ENCODE assay signal across 8 cellular contexts in the genomic region with DNA sequence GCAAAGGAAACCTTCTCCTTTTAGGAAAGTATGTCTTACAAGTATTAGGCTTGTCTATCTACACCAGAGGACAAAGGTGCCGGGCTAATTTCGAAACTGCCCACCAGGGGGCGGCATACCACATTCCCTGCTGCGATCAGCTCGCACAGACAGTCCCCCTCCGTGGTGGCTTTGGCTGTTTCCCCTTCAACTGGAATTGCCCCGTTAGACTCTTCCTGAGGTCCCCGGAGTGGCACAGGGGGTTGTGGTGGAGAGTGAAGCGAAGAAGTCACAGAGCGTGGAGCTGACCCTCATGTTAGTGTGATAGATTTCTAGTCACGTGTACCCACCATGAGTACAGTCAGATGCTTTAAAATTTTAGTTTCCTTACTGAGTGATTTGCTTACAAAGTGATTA. TPM values are rescaled to one million over a fixed set of nuclear protein-coding genes. Genes with fewer than 3 reads are reported as not detected.
DNase-seq lines count a peak whose midpoint lies in the region; ATAC-seq, FAIRE-seq and TF ChIP-seq lines count a peak whose summit lies in the region.

No MANE protein-coding gene starts in this region.

- H3K27ac Mint-ChIP-seq in activated B cell treated with CpG ODN at 0.5 μM for 24 hours, result peak overlapping the region; percentile 94

- H4K20me1 ChIP-seq in keratinocyte (ENCODE audit: control insufficient read depth, extremely low read depth, insufficient read depth, low read length), result no peaks in the 10 kb centered on the region

- peaks cover 60% of the 10 kb centered on the region for H3K4me1 Mint-ChIP-seq in activated B cell treated with CpG ODN at 0.5 μM for 24 hours

- H3K9me1 ChIP-seq in keratinocyte (ENCODE audit: control insufficient read depth, extremely low read depth, insufficient read depth, low read length), result no peaks in the 10 kb centered on the region

- DNase-seq in AG04450 (ENCODE audit: low read depth, low spot score) (peak; percentile 44), NCI-H2171 treated with DMSO at 0.1 percent for 48 hours (lab: John Stamatoyannopoulos, UW) (peak; percentile 56), activated B cell treated with CpG ODN at 0.5 μM for 24 hours (peak; percentile 86), caudate nucleus (lab: John Stamatoyannopoulos, UW) (peak in 60 of 61 donors; percentile 8 to 94 (median 68)), keratinocyte (ENCODE audit: low read depth, low spot score) (no peak)
- DNase-seq in stimulated activated CD4-positive, alpha-beta T cell treated with anti-CD3 and anti-CD28 coated beads, Interleukin-15, amount 100 ng/mL, for 24 hours, result peak; percentile 92

- H3K36me3 ChIP-seq in keratinocyte (ENCODE audit: control insufficient read depth in 2 of 2, extremely low read depth in 1 of 2, insufficient read depth in 2 of 2, low read length in 2 of 2), result no peaks in the 10 kb centered on the region

- POLR2A ChIA-PET in AG04450 (lab: Yijun Ruan, JAX) (interaction anchor here (0.6 to 1.9 kb wide), 2 partner anchors 18 to 28 kb away, joined by 4 to 6 read pairs; a partner anchor contains a TSS), activated B cell treated with CpG ODN at 0.5 μM for 24 hours (lab: Charles Lee) (interaction anchor here (0.5 to 7.7 kb wide), 15 partner anchors 15 to 404 kb away, joined by 3 to 154 read pairs (median 6); a partner anchor contains a TSS)

- peak overlapping the region; percentile 67 for H3K9ac ChIP-seq in keratinocyte (ENCODE audit: control insufficient read depth, extremely low read depth, insufficient read depth, low read length)

- TF ChIP-seq CTCF in AG04450 (IDR thresholded peaks at IDR 0.05; ENCODE audit: low read depth, low read length) (peak; percentile 95), activated B cell treated with CpG ODN at 0.5 μM for 24 hours (IDR thresholded peaks at IDR 0.05) (peak; percentile 81), keratinocyte (optimal IDR thresholded peaks at IDR 0.05 in 1 of 3, IDR thresholded peaks at IDR 0.05 in 1 of 3, conservative IDR thresholded peaks at IDR 0.05 in 1 of 3; ENCODE audit: extremely low read depth in 1 of 3, insufficient read depth in 2 of 3, low read length in 3 of 3) (peak; percentile 90 to 95 (median 94))

- intact Hi-C loops in activated B cell treated with CpG ODN at 0.5 μM for 24 hours (cut with micrococcal nuclease), result loop anchor here (1.0 to 10.0 kb wide), 10 partner anchors 11 to 1108 kb away; a partner anchor contains a TSS

- ATAC-seq in GM18868 (IDR thresholded peaks at IDR 0.05; ENCODE audit: unreplicated experiment) (peak; percentile 51), HG03103 (IDR thresholded peaks at IDR 0.05; ENCODE audit: low read depth, unreplicated experiment) (peak; percentile 51), activated B cell treated with CpG ODN at 0.5 μM for 24 hours (ENCODE audit: low read depth) (peak; percentile 77)

- H3K4me1 ChIP-seq in keratinocyte (ENCODE audit: control insufficient read depth, extremely low read depth, insufficient read depth, low read length), result peaks cover 9% of the 10 kb centered on the region

- CTCF ChIA-PET in AG04450 (lab: Charles Lee) (interaction anchor here (0.6 to 4.7 kb wide), 33 partner anchors 9 to 1396 kb away, joined by 3 to 113 read pairs (median 5); a partner anchor contains a TSS), activated B cell treated with CpG ODN at 0.5 μM for 24 hours (lab: Charles Lee) (interaction anchor here (0.5 to 6.6 kb wide), 24 partner anchors 10 to 1097 kb away, joined by 3 to 132 read pairs (median 8); a partner anchor contains a TSS)

- H3K79me2 ChIP-seq in keratinocyte (ENCODE audit: control insufficient read depth, insufficient read depth, low read length), result no peaks in the 10 kb centered on the region

- H3K9me3 Mint-ChIP-seq in activated B cell treated with CpG ODN at 0.5 μM for 24 hours, result no peaks in the 10 kb centered on the region

- peak overlapping the region; percentile 96 for H3K4me2 ChIP-seq in keratinocyte (ENCODE audit: control insufficient read depth, extremely low read depth, insufficient read depth, low read depth, low read length)

- dilution Hi-C loops in keratinocyte (cut with MboI; ENCODE audit: extremely low pct_ligation_motif_present, low sequenced_read_pairs), result no loop called here

- H3K36me3 Mint-ChIP-seq in activated B cell treated with CpG ODN at 0.5 μM for 24 hours (ENCODE audit: low read depth), result no peaks in the 10 kb centered on the region

- H3K4me3 Mint-ChIP-seq in activated B cell treated with CpG ODN at 0.5 μM for 24 hours, result peak overlapping the region; percentile 87

- H3K27me3 ChIP-seq in AG04450 (ENCODE audit: control insufficient read depth, insufficient read depth, low read length), result peaks cover 7% of the 10 kb centered on the region
- H3K27me3 ChIP-seq in keratinocyte (ENCODE audit: control insufficient read depth, extremely low read depth, insufficient read depth, low read length), result no peaks in the 10 kb centered on the region

- H3K27ac ChIP-seq in AG04450 (ENCODE audit: low read depth, low read length), result no peak overlapping the region
- no peak overlapping the region for H3K27ac ChIP-seq in caudate nucleus (ENCODE audit: low read depth, low read length)
- H3K27ac ChIP-seq in keratinocyte (ENCODE audit: control insufficient read depth, insufficient read depth, low read length), result no peak overlapping the region

- no peaks in the 10 kb centered on the region for H3K27me3 Mint-ChIP-seq in activated B cell treated with CpG ODN at 0.5 μM for 24 hours

- peak overlapping the region; percentile 60 for H3K4me3 ChIP-seq in AG04450 (ENCODE audit: low read depth, low read length)
- peak overlapping the region; percentile 26 to 68 (median 59) for H3K4me3 ChIP-seq in keratinocyte (ENCODE audit: control insufficient read depth in 2 of 3, extremely low read depth in 1 of 3, insufficient read depth in 2 of 3, low read depth in 1 of 3, low read length in 3 of 3)

- peak overlapping the region; percentile 96 for H2AFZ ChIP-seq in keratinocyte (ENCODE audit: control insufficient read depth, low read length)

- peak; percentile 86 for FAIRE-seq in keratinocyte (lab: Jason Lieb, UNC)

- no peaks in the 10 kb centered on the region for H3K9me3 ChIP-seq in AG04450 (ENCODE audit: control insufficient read depth, insufficient read depth, low read length)
- H3K9me3 ChIP-seq in keratinocyte (ENCODE audit: control insufficient read depth, low read depth, low read length), result no peaks in the 10 kb centered on the region

RNA-seq across cellular contexts. Expression of a gene that starts 17.5 kb away (rescaled TPM):
- polyA plus RNA-seq in AG04450 (2011; rRNA removed) (45.5 and 67.4 TPM in 2 replicates), keratinocyte (49.0 to 237 TPM (median 112 TPM) in 3 replicates)
- polyA minus RNA-seq in AG04450 (2011; rRNA and poly(A)+ RNA removed), result 24.3 and 29.1 TPM in 2 replicates
- 15.3 and 16.8 TPM in 2 replicates for total RNA-seq in activated B cell treated with CpG ODN at 0.5 μM for 24 hours
- 12.4 TPM for polyA plus RNA-seq in keratinocyte (2011; ENCODE audit: low read depth)
- polyA plus RNA-seq in keratinocyte (2011; cell fraction: cytosol; rRNA removed), result 74.1 and 81.9 TPM in 2 replicates
- polyA plus RNA-seq in keratinocyte (2011; cell fraction: nucleus; rRNA removed), result 44.1 and 85.2 TPM in 2 replicates
- 43.5 and 79.1 TPM in 2 replicates for polyA plus RNA-seq in keratinocyte (2012; ENCODE audit: low replicate concordance)
- polyA minus RNA-seq in keratinocyte, result 13.2 to 39.5 TPM (median 20.6 TPM) in 3 replicates
- 15.5 TPM for polyA minus RNA-seq in keratinocyte (2011; cell fraction: cytosol; rRNA and poly(A)+ RNA removed)
- polyA minus RNA-seq in keratinocyte (2011; cell fraction: nucleus; rRNA and poly(A)+ RNA removed), result 5.9 and 8.5 TPM in 2 replicates

RNA-seq across cellular contexts. Expression of a gene that starts 20.3 kb away (rescaled TPM):
- polyA plus RNA-seq in AG04450 (2011; rRNA removed), result 32.9 and 59.5 TPM in 2 replicates
- 13.9 and 25.1 TPM in 2 replicates for polyA minus RNA-seq in AG04450 (2011; rRNA and poly(A)+ RNA removed)
- 58.5 and 59.3 TPM in 2 replicates for total RNA-seq in activated B cell treated with CpG ODN at 0.5 μM for 24 hours
- 18.0 to 29.7 TPM (median 24.0 TPM) in 3 replicates for polyA plus RNA-seq in keratinocyte
- polyA plus RNA-seq in keratinocyte (2011; ENCODE audit: low read depth), result 376 TPM
- polyA plus RNA-seq in keratinocyte (2011; cell fraction: cytosol; rRNA removed), result 15.1 and 23.1 TPM in 2 replicates
- polyA plus RNA-seq in keratinocyte (2011; cell fraction: nucleus; rRNA removed), result 16.1 and 31.8 TPM in 2 replicates
- 34.2 and 57.9 TPM in 2 replicates for polyA plus RNA-seq in keratinocyte (2012; ENCODE audit: low replicate concordance)
- polyA minus RNA-seq in keratinocyte, result 3.2 to 12.6 TPM (median 7.8 TPM) in 3 replicates
- polyA minus RNA-seq in keratinocyte (2011; cell fraction: cytosol; rRNA and poly(A)+ RNA removed), result 17.8 TPM
- 4.3 and 9.2 TPM in 2 replicates for polyA minus RNA-seq in keratinocyte (2011; cell fraction: nucleus; rRNA and poly(A)+ RNA removed)

RNA-seq across cellular contexts. Expression of a gene that starts 39.3 kb away (rescaled TPM):
- 3.6 and 5.3 TPM in 2 replicates for polyA plus RNA-seq in AG04450 (2011; rRNA removed)
- polyA minus RNA-seq in AG04450 (2011; rRNA and poly(A)+ RNA removed), result 3.4 and 4.7 TPM in 2 replicates
- total RNA-seq in activated B cell treated with CpG ODN at 0.5 μM for 24 hours, result 0.44 and 0.66 TPM in 2 replicates
- polyA plus RNA-seq in keratinocyte, result 0.93 to 1.7 TPM (median 1.0 TPM) in 3 replicates
- polyA plus RNA-seq in keratinocyte (2011; ENCODE audit: low read depth), result 0.80 TPM
- polyA plus RNA-seq in keratinocyte (2011; cell fraction: cytosol; rRNA removed), result 0.49 and 1.2 TPM in 2 replicates
- 1.3 and 1.4 TPM in 2 replicates for polyA plus RNA-seq in keratinocyte (2011; cell fraction: nucleus; rRNA removed)
- 0.61 and 1.1 TPM in 2 replicates for polyA plus RNA-seq in keratinocyte (2012; ENCODE audit: low replicate concordance)
- 0.76 to 1.3 TPM in 2 of 3 replicates, not detected in the other for polyA minus RNA-seq in keratinocyte
- not detected for polyA minus RNA-seq in keratinocyte (2011; cell fraction: cytosol; rRNA and poly(A)+ RNA removed)
- 0.42 and 0.47 TPM in 2 replicates for polyA minus RNA-seq in keratinocyte (2011; cell fraction: nucleus; rRNA and poly(A)+ RNA removed)
